Comparison of ENCODE assay signal across 20 cellular contexts in genomic region chr5:90347462-90347861, GRCh38.
A peak's percentile ranks its signal among the peaks of the same experiment; 100 is the strongest.
DNase-seq lines count a peak whose midpoint lies in the region; ATAC-seq and TF ChIP-seq lines count a peak whose summit lies in the region.
"Had no signal": no experiment of that assay in that cellular context is flagged by ENCODE, and none has a peak within 500 bp of the region (broad histone marks: within the 10 kb centered on the region; RNA-seq: fewer than 3 reads in every experiment).

No MANE protein-coding gene starts in this region.

- no peak for TF ChIP-seq CTCF in type B pancreatic cell (conservative IDR thresholded peaks at IDR 0.05)

- H3K36me3 Mint-ChIP-seq in type B pancreatic cell: no peaks in the 10 kb centered on the region
- H3K36me3 Mint-ChIP-seq: IgD-negative memory B cell, natural killer cell had no signal

- no peak overlapping the region for H3K4me3 Mint-ChIP-seq in type B pancreatic cell
- H3K4me3 Mint-ChIP-seq: IgD-negative memory B cell, natural killer cell had no signal

- ATAC-seq in GM18511 (IDR thresholded peaks at IDR 0.05; ENCODE audit: unreplicated experiment) (peak; percentile 91), GM21381 (IDR thresholded peaks at IDR 0.05; ENCODE audit: unreplicated experiment) (peak; percentile 69), HG03064 (IDR thresholded peaks at IDR 0.05; ENCODE audit: low read depth, unreplicated experiment) (peak; percentile 62)
- ATAC-seq: heart right ventricle, natural killer cell had no signal

- peaks cover 9% of the 10 kb centered on the region for H3K4me1 Mint-ChIP-seq in type B pancreatic cell (ENCODE audit: unreplicated experiment)
- H3K4me1 Mint-ChIP-seq: IgD-negative memory B cell, natural killer cell had no signal

- DNase-seq in OCI-M1 (lab: John Stamatoyannopoulos, UW): peak; percentile 6
- DNase-seq in activated naive CD4-positive, alpha-beta T cell treated with Interleukin-2 at 50 U/mL for 16 hours: no peak
- no peak for DNase-seq in NCI-H187 treated with DMSO at 0.1 percent for 48 hours (lab: John Stamatoyannopoulos, UW)
- DNase-seq in KG1 (lab: John Stamatoyannopoulos, UW): no peak
- no peak for DNase-seq in type B pancreatic cell (ENCODE audit: extremely low spot score, unreplicated experiment)
- DNase-seq: activated CD8-positive, alpha-beta memory T cell treated with anti-CD3 and anti-CD28 coated beads for 24 hours; caudate nucleus; effector CD4-positive, alpha-beta T cell; heart right ventricle; mammary epithelial cell; natural killer cell; NCI-H1048; NK-92 treated with Interleukin-12 subunit alpha and Interleukin-12 subunit beta, amount 100 ng/mL, for 24 hours; posterior cingulate gyrus; stimulated activated CD4-positive, alpha-beta T cell treated with anti-CD3 and anti-CD28 coated beads, Interleukin-4, amount 100 ng/mL, for 4 hours; WERI-Rb-1 had no signal

- no peaks in the 10 kb centered on the region for H3K9me3 Mint-ChIP-seq in type B pancreatic cell
- H3K9me3 Mint-ChIP-seq: natural killer cell had no signal

- no peak overlapping the region for H3K27ac Mint-ChIP-seq in type B pancreatic cell
- H3K27ac Mint-ChIP-seq: IgD-negative memory B cell, natural killer cell had no signal

- peaks cover 3% of the 10 kb centered on the region for H3K27me3 Mint-ChIP-seq in type B pancreatic cell
